In genomic region chr7:40772096-40772495, GRCh38 we compare ENCODE assay signal across 29 cellular contexts.
"Had no signal": no experiment of that assay in that cellular context is flagged by ENCODE, and none has a peak within 500 bp of the region (broad histone marks: within the 10 kb centered on the region; RNA-seq: fewer than 3 reads in every experiment).

No MANE protein-coding gene starts in this region.

- H3K4me1 Mint-ChIP-seq: naive thymus-derived CD4-positive, alpha-beta T cell had no signal

- DNase-seq: heart right ventricle; kidney; left colon; lower lobe of right lung; mammary epithelial cell; mesenchymal stem cell; midbrain; mucosa of descending colon; naive thymus-derived CD4-positive, alpha-beta T cell; ovary; right lobe of liver; stimulated activated CD4-positive, alpha-beta T cell treated with anti-CD3 and anti-CD28 coated beads, Interleukin-1b, Interleukin-23, amount 100 ng/mL, for 48 hours; stimulated activated CD4-positive, alpha-beta T cell treated with anti-CD3 and anti-CD28 coated beads, Interleukin-2, amount 100 ng/mL, for 48 hours; stimulated activated CD4-positive, alpha-beta T cell treated with anti-CD3 and anti-CD28 coated beads, Interleukin-4, amount 100 ng/mL, for 4 hours; stimulated activated naive B cell treated with anti-CD40 and anti-IgM and Interleukin-4, amounts not matched to agents 10 μg/mL and 1 μg/mL and 100 μg/mL, for 72 hours; stimulated activated naive CD8-positive, alpha-beta T cell treated with anti-CD3 and anti-CD28 coated beads, Interleukin-15, Interleukin-2, amounts not matched to agents 100 U/mL and 50 U/mL, for 24 hours; stomach; tibial artery; upper lobe of left lung had no signal

- H3K4me3 Mint-ChIP-seq: naive thymus-derived CD4-positive, alpha-beta T cell; natural killer cell treated with Interleukin-12 subunit alpha and Interleukin-12 subunit beta and Interleukin-15 and Interleukin-18, amount 100 ng/mL, for 72 hours; stimulated activated naive B cell treated with anti-CD40 and anti-IgM and Interleukin-4, amounts not matched to agents 10 μg/mL and 1 μg/mL and 100 μg/mL, for 72 hours had no signal

- H3K27me3 Mint-ChIP-seq: naive thymus-derived CD4-positive, alpha-beta T cell; natural killer cell treated with Interleukin-12 subunit alpha and Interleukin-12 subunit beta and Interleukin-15 and Interleukin-18, amount 100 ng/mL, for 72 hours; progenitor cell of endocrine pancreas; stimulated activated naive B cell treated with anti-CD40 and anti-IgM and Interleukin-4, amounts not matched to agents 10 μg/mL and 1 μg/mL and 100 μg/mL, for 72 hours had no signal

- H3K9me3 Mint-ChIP-seq: naive thymus-derived CD4-positive, alpha-beta T cell; stimulated activated naive B cell treated with anti-CD40 and anti-IgM and Interleukin-4, amounts not matched to agents 10 μg/mL and 1 μg/mL and 100 μg/mL, for 72 hours had no signal

- H3K9me3 ChIP-seq: heart right ventricle, left lung, lower lobe of right lung, mucosa of descending colon, ovary, right atrium auricular region, right lobe of liver, stomach, suprapubic skin, thoracic aorta, tibial artery, upper lobe of left lung, vagina had no signal

- H3K4me3 ChIP-seq: heart right ventricle, hepatocyte, left lung, lower lobe of right lung, mucosa of descending colon, ovary, right atrium auricular region, right lobe of liver, smooth muscle cell, stomach, suprapubic skin, thoracic aorta, tibial artery, upper lobe of left lung, vagina had no signal

- H3K27ac Mint-ChIP-seq: naive thymus-derived CD4-positive, alpha-beta T cell; natural killer cell treated with Interleukin-12 subunit alpha and Interleukin-12 subunit beta and Interleukin-15 and Interleukin-18, amount 100 ng/mL, for 72 hours; progenitor cell of endocrine pancreas; stimulated activated naive B cell treated with anti-CD40 and anti-IgM and Interleukin-4, amounts not matched to agents 10 μg/mL and 1 μg/mL and 100 μg/mL, for 72 hours had no signal

- H3K4me2 ChIP-seq: hepatocyte, smooth muscle cell had no signal

- H3K4me1 ChIP-seq: heart right ventricle, left lung, lower lobe of right lung, right atrium auricular region, right lobe of liver, stomach, suprapubic skin, upper lobe of left lung, vagina had no signal

- FAIRE-seq: islet of Langerhans, kidney had no signal

- H2AFZ ChIP-seq: hepatocyte had no signal

- H3K79me2 ChIP-seq: hepatocyte had no signal

- H3K27ac ChIP-seq: heart right ventricle, hepatocyte, left lung, lower lobe of right lung, ovary, right atrium auricular region, right lobe of liver, stomach, suprapubic skin, thoracic aorta, tibial artery, upper lobe of left lung, vagina had no signal

- H3K36me3 Mint-ChIP-seq: naive thymus-derived CD4-positive, alpha-beta T cell; natural killer cell treated with Interleukin-12 subunit alpha and Interleukin-12 subunit beta and Interleukin-15 and Interleukin-18, amount 100 ng/mL, for 72 hours; stimulated activated naive B cell treated with anti-CD40 and anti-IgM and Interleukin-4, amounts not matched to agents 10 μg/mL and 1 μg/mL and 100 μg/mL, for 72 hours had no signal

- H3K36me3 ChIP-seq: heart right ventricle, left lung, lower lobe of right lung, ovary, right atrium auricular region, right lobe of liver, stomach, suprapubic skin, thoracic aorta, tibial artery, upper lobe of left lung, vagina had no signal

- H3K27me3 ChIP-seq: heart right ventricle, hepatocyte, left lung, ovary, right atrium auricular region, right lobe of liver, stomach, suprapubic skin, tibial artery, upper lobe of left lung, vagina had no signal
